Comparison of ENCODE assay signal across 19 cellular contexts in genomic region chr16:47976609-47977180, GRCh38.
DNase-seq lines count a peak whose midpoint lies in the region; ATAC-seq and TF ChIP-seq lines count a peak whose summit lies in the region.
"Had no signal": no experiment of that assay in that cellular context is flagged by ENCODE, and none has a peak within 500 bp of the region (broad histone marks: within the 10 kb centered on the region; RNA-seq: fewer than 3 reads in every experiment).

No MANE protein-coding gene starts in this region.

- H2BK12ac ChIP-seq in trophoblast cell (ENCODE audit: low read length): no peak overlapping the region

- H3K4me1 ChIP-seq in esophagus muscularis mucosa (peaks cover 0 to 4% (median 0%) of the 10 kb centered on the region in 4 donors), trophoblast cell (ENCODE audit: control insufficient read depth in 1 of 2, insufficient read depth in 2 of 2, low read length in 2 of 2) (no peaks in the 10 kb centered on the region)
- H3K4me1 ChIP-seq: BLaER1 treated with 17β-estradiol and CSF1 and Interleukin-3, amounts not matched to agents 10 nM and 100 nM; HAP-1 had no signal

- H3K23ac ChIP-seq in trophoblast cell (ENCODE audit: low read length): no peak overlapping the region

- H3K4ac ChIP-seq in trophoblast cell (ENCODE audit: low read depth, low read length): no peak overlapping the region

- H2AFZ ChIP-seq in trophoblast cell (ENCODE audit: insufficient read depth, low read length, poor library complexity): no peak overlapping the region
- H2AFZ ChIP-seq: GM23248 had no signal

- H3K18ac ChIP-seq in trophoblast cell (ENCODE audit: low read length): no peak overlapping the region

- no peak overlapping the region for H2BK5ac ChIP-seq in trophoblast cell (ENCODE audit: low read depth, low read length, poor library complexity)

- H3K79me1 ChIP-seq in trophoblast cell (ENCODE audit: low read length): no peaks in the 10 kb centered on the region

- peaks cover 0 to 10% (median 0%) of the 10 kb centered on the region in 4 donors for H3K27me3 ChIP-seq in esophagus muscularis mucosa
- no peaks in the 10 kb centered on the region for H3K27me3 ChIP-seq in trophoblast cell (ENCODE audit: insufficient read depth, low read length)
- H3K27me3 ChIP-seq: BLaER1 treated with 17β-estradiol and CSF1 and Interleukin-3, amounts not matched to agents 10 nM and 100 nM had no signal

- DNase-seq in NCI-H2227 (lab: John Stamatoyannopoulos, UW; ENCODE audit: unreplicated experiment) (peak; percentile 8), NCI-H2227 treated with DMSO at 0.1 percent for 48 hours (lab: John Stamatoyannopoulos, UW) (no peak), NCI-H526 treated with DMSO at 0.1 percent for 48 hours (lab: John Stamatoyannopoulos, UW) (peak; percentile 1), esophagus muscularis mucosa (ENCODE audit: extremely low spot score) (peak; percentile 81), trophoblast cell (no peak), NCI-H2107 treated with DMSO at 0.1 percent for 48 hours (lab: John Stamatoyannopoulos, UW; ENCODE audit: unreplicated experiment) (no peak), SKM-1 treated with dmso at 0.1 percent for 144 hours (lab: John Stamatoyannopoulos, UW; ENCODE audit: unreplicated experiment) (no peak)
- DNase-seq: 8988T; Calu3; CD8-positive, alpha-beta T cell; DMS 273 treated with DMSO at 0.1 percent for 48 hours; DMS53; DND-41; EL; GM23248 had no signal

- no peak overlapping the region for H3K4me2 ChIP-seq in trophoblast cell (ENCODE audit: low read length)
- H3K4me2 ChIP-seq: BLaER1 treated with 17β-estradiol and CSF1 and Interleukin-3, amounts not matched to agents 10 nM and 100 nM had no signal

- H4K8ac ChIP-seq in trophoblast cell (ENCODE audit: low read depth, low read length): no peak overlapping the region

- no peak for TF ChIP-seq CTCF in esophagus muscularis mucosa (IDR thresholded peaks at IDR 0.05)

- H2BK120ac ChIP-seq in trophoblast cell (ENCODE audit: insufficient read depth, low read length, poor library complexity): no peak overlapping the region

- H3K9me3 ChIP-seq in esophagus muscularis mucosa (no peaks in the 10 kb centered on the region), trophoblast cell (ENCODE audit: insufficient read depth, low read depth, low read length) (no peaks in the 10 kb centered on the region)
- H3K9me3 ChIP-seq: BLaER1 treated with 17β-estradiol and CSF1 and Interleukin-3, amounts not matched to agents 10 nM and 100 nM; HAP-1 had no signal

- TF ChIP-seq EP300 in esophagus muscularis mucosa (IDR thresholded peaks at IDR 0.05): no peak

- H4K91ac ChIP-seq in trophoblast cell (ENCODE audit: low read depth, low read length): no peak overlapping the region

- H3K27ac ChIP-seq in esophagus muscularis mucosa (replicated peaks in 1 of 4) (no peak overlapping the region), trophoblast cell (ENCODE audit: low read depth, low read length) (no peak overlapping the region)
- H3K27ac ChIP-seq: BLaER1 treated with 17β-estradiol and CSF1 and Interleukin-3, amounts not matched to agents 10 nM and 100 nM; GM23248 had no signal

- WGBS in esophagus muscularis mucosa: 47% methylated on average over 12 of the region's 12 CpGs
- WGBS in trophoblast cell (ENCODE audit: extremely low coverage, insufficient coverage, insufficient read length): no CpG with 5 or more reads among the region's 12 CpGs

- ATAC-seq in GM21528 (IDR thresholded peaks at IDR 0.05; ENCODE audit: low FRiP score, unreplicated experiment): no peak
- ATAC-seq: CD8-positive, alpha-beta T cell; GM12878 had no signal

- no peak overlapping the region for H3K4me3 ChIP-seq in esophagus muscularis mucosa
- H3K4me3 ChIP-seq in trophoblast cell (ENCODE audit: low read depth, low read length): no peak overlapping the region
- H3K4me3 ChIP-seq: BLaER1 treated with 17β-estradiol and CSF1 and Interleukin-3, amounts not matched to agents 10 nM and 100 nM; GM12878; GM23248; HAP-1 had no signal

- no peak for TF ChIP-seq POLR2A in esophagus muscularis mucosa (IDR thresholded peaks at IDR 0.05; ENCODE audit: low read depth)

- H3K9ac ChIP-seq in trophoblast cell (ENCODE audit: low read length): peak overlapping the region; percentile 9
- H3K9ac ChIP-seq: BLaER1 treated with 17β-estradiol and CSF1 and Interleukin-3, amounts not matched to agents 10 nM and 100 nM; GM23248 had no signal

- intact Hi-C loops in esophagus muscularis mucosa (cut with DNase I): no loop called here

- no peaks in the 10 kb centered on the region for H3K79me2 ChIP-seq in trophoblast cell (ENCODE audit: control insufficient read depth, insufficient read depth, low read length, poor library complexity)

- H3K14ac ChIP-seq in trophoblast cell (ENCODE audit: low read length): no peak overlapping the region

- no peak overlapping the region for H4K12ac ChIP-seq in trophoblast cell (ENCODE audit: low read depth, low read length)

- H2AK5ac ChIP-seq in trophoblast cell (ENCODE audit: low read length): no peak overlapping the region

- H3K36me3 ChIP-seq in esophagus muscularis mucosa (no peaks in the 10 kb centered on the region), trophoblast cell (ENCODE audit: control insufficient read depth in 1 of 2, insufficient read depth in 2 of 2, low read length in 2 of 2) (no peaks in the 10 kb centered on the region)
- H3K36me3 ChIP-seq: BLaER1 treated with 17β-estradiol and CSF1 and Interleukin-3, amounts not matched to agents 10 nM and 100 nM; HAP-1 had no signal

Comparison
In these comparisons a context has a peak if more than half of its experiments do, and no peak if none do; other contexts are left out.
1. DNase-seq: peak in NCI-H2227 (single experiment), NCI-H526 treated with DMSO at 0.1 percent for 48 hours (single experiment) and esophagus muscularis mucosa (single experiment); none in NCI-H2227 treated with DMSO at 0.1 percent for 48 hours (single experiment), trophoblast cell (0 of 2), NCI-H2107 treated with DMSO at 0.1 percent for 48 hours (single experiment) and SKM-1 treated with dmso at 0.1 percent for 144 hours (single experiment).